In the genomic region with DNA sequence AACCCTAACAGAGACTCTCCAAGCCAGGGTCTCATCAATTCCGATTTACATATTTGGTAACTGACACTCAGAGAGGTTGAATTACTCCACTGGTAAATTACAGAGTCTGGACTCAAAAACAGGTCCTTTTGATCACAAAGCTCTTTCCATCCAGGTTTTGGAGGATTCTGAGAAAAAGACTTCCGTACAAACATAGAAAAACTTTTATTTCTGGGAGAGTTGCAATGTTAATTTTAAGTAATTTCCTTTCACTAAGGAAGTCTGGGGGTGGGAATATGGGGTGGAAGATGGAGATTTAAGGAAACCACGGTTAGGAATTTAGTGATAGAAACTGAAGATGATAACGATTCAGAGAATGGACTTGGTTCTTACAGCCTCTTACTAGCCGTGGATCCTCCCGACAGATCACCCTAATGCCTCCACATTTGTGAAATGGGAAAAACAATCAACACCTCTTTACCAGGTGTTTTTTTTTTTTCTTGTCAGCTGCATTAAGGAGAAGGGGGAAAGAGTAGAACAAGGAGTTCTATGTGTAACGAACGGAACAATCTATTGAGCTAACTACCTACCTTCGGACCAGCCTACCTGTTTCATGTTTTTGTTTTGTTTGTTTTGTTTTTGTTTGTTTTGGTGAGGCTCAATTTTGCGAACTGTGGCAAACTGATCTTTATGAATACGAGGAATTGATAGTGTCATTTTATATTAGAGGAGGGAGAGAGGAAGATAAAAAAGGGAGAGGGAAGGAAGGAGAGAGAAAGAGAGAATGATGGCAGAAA, we compare ENCODE assay signal across 12 cellular contexts. TPM values are rescaled to one million over a fixed set of nuclear protein-coding genes. Genes with fewer than 3 reads are reported as not detected.
DNase-seq lines count a peak whose midpoint lies in the region; ATAC-seq and TF ChIP-seq lines count a peak whose summit lies in the region.
"Had no signal": no experiment of that assay in that cellular context is flagged by ENCODE, and none has a peak within 500 bp of the region (broad histone marks: within the 10 kb centered on the region; RNA-seq: fewer than 3 reads in every experiment).

No MANE protein-coding gene starts in this region.

- intact Hi-C loops in HCT116 (cut with micrococcal nuclease): no loop called here
- intact Hi-C loops in adrenal gland (cut with DNase I): no loop called here

- H3K4me2 ChIP-seq in HCT116 (ENCODE audit: low read length): no peak overlapping the region

- peak overlapping the region; percentile 39 for H2AFZ ChIP-seq in HCT116 (ENCODE audit: low read depth, low read length, poor library complexity, severe bottlenecking)

- RAD21 ChIA-PET in HCT116 (lab: Charles Lee; ENCODE audit: low non-redundant PET in 1 of 2, low total read pairs in 2 of 2, uncharacterized antibody in 2 of 2, unreplicated experiment in 2 of 2): no interaction called here

- H3K79me2 ChIP-seq in HCT116 (ENCODE audit: insufficient read depth, low read length): no peaks in the 10 kb centered on the region

- ATAC-seq in HCT116: no peak
- ATAC-seq: left colon had no signal

- H3K9me2 ChIP-seq in HCT116 (ENCODE audit: insufficient read depth): no peaks in the 10 kb centered on the region

- peaks cover 22 to 49% of the 10 kb centered on the region in 2 experiments for H3K4me1 ChIP-seq in HCT116 (ENCODE audit: control insufficient read depth in 1 of 2, insufficient read depth in 2 of 2, low read length in 2 of 2)
- H3K4me1 ChIP-seq in adrenal gland (replicated peaks in 1 of 2): peaks cover 12 to 16% of the 10 kb centered on the region in 2 donors

- H3K27ac ChIP-seq in HCT116 (ENCODE audit: low read depth, low read length) (no peak overlapping the region), caudate nucleus (ENCODE audit: low read depth, low read length) (peak overlapping the region; percentile 77), adrenal gland (no peak overlapping the region)
- H3K27ac ChIP-seq: pancreas had no signal

- H3K4me3 ChIP-seq in HCT116 (replicated peaks in 1 of 2; ENCODE audit: low read depth in 1 of 2, low read length in 2 of 2) (no peak overlapping the region), adrenal gland (no peak overlapping the region)

- TF ChIP-seq CTCF in HCT116 (IDR thresholded peaks at IDR 0.05 in 2 of 3, conservative IDR thresholded peaks at IDR 0.05 in 1 of 3; ENCODE audit: borderline replicate concordance in 1 of 3, insufficient read depth in 1 of 3, low read depth in 2 of 3, low read length in 2 of 3) (no peak), neural crest cell (conservative IDR thresholded peaks at IDR 0.05) (no peak), adrenal gland (IDR thresholded peaks at IDR 0.05) (no peak)

- POLR2A ChIA-PET in HCT116 (lab: Charles Lee): no interaction called here

- H3K27me3 Mint-ChIP-seq in neural crest cell (ENCODE audit: low read depth): peaks cover 80% of the 10 kb centered on the region

- H3K27ac Mint-ChIP-seq in neural crest cell (ENCODE audit: unreplicated experiment): no peak overlapping the region

- BruUV-seq in HCT116 (replicated peaks; lab: Mats Ljungman, UMichigan): no TSS peak

- H3K36me3 Mint-ChIP-seq in neural crest cell (ENCODE audit: low read depth): no peaks in the 10 kb centered on the region

- no peak for TF ChIP-seq RAD21 in HCT116 (IDR thresholded peaks at IDR 0.05; ENCODE audit: low read depth)

- peaks cover 8% of the 10 kb centered on the region; the same call in 1 of the 2 replicates for H3K27me3 ChIP-seq in HCT116 (ENCODE audit: insufficient read depth, low read length)
- peaks cover 52% of the 10 kb centered on the region for H3K27me3 ChIP-seq in adrenal gland

- no peaks in the 10 kb centered on the region for H3K9me3 Mint-ChIP-seq in neural crest cell

- TF ChIP-seq POLR2A in HCT116 (IDR thresholded peaks at IDR 0.05; ENCODE audit: borderline replicate concordance, extremely low read depth, insufficient read depth, insufficient read length) (no peak), adrenal gland (IDR thresholded peaks at IDR 0.05) (no peak)

- H3K36me3 ChIP-seq in HCT116 (ENCODE audit: control insufficient read depth in 1 of 2, insufficient read depth in 2 of 2, low read length in 2 of 2) (no peaks in the 10 kb centered on the region), adrenal gland (replicated peaks in 1 of 2) (no peaks in the 10 kb centered on the region)
- H3K36me3 ChIP-seq: pancreas had no signal

- no peaks in the 10 kb centered on the region for H3K9me3 ChIP-seq in HCT116 (ENCODE audit: control insufficient read depth in 1 of 2, insufficient read depth in 1 of 2, low read depth in 1 of 2, low read length in 2 of 2)
- no peaks in the 10 kb centered on the region for H3K9me3 ChIP-seq in adrenal gland (replicated peaks in 1 of 3)
- H3K9me3 ChIP-seq: pancreas had no signal

- CTCF ChIA-PET in HCT116 (lab: Charles Lee): interaction anchor here (0.6 to 1.2 kb wide), 2 partner anchors 30 to 59 kb away, joined by 3 to 4 read pairs; no protein-coding TSS in a partner anchor

- H4K20me1 ChIP-seq in HCT116 (ENCODE audit: insufficient read depth): no peaks in the 10 kb centered on the region

- peak overlapping the region; percentile 91 for H3K4me3 Mint-ChIP-seq in neural crest cell

- WGBS in adrenal gland, 4 donors: 43 to 55% (median 47%) methylated on average over 11 of the region's 11 CpGs

- H3K4me1 Mint-ChIP-seq in neural crest cell: peaks cover 41% of the 10 kb centered on the region

- H3K9ac ChIP-seq in HCT116 (ENCODE audit: low read length): no peak overlapping the region

- DNase-seq in NCI-H510A treated with DMSO at 0.1 percent for 48 hours (lab: John Stamatoyannopoulos, UW): peak; percentile 72
- DNase-seq in NCI-H510A (lab: John Stamatoyannopoulos, UW): no peak
- DNase-seq in HCT116 (ENCODE audit: low read depth, low spot score): no peak
- no peak for DNase-seq in caudate nucleus (lab: John Stamatoyannopoulos, UW)
- no peak for DNase-seq in neural crest cell (ENCODE audit: low read depth, low spot score)
- no peak for DNase-seq in NCI-H1092 (lab: John Stamatoyannopoulos, UW)
- DNase-seq in adrenal gland: no peak
- no peak for DNase-seq in KG1 (lab: John Stamatoyannopoulos, UW)
- DNase-seq: 8988T, Kasumi-1 had no signal

TF ChIP-seq in HCT116, 20 proteins besides CTCF, POLR2A, EP300 and RAD21:
- TF ChIP-seq POLR2AphosphoS5 (IDR thresholded peaks at IDR 0.05; ENCODE audit: low read depth, low read length) (no peak), EZH2 (IDR thresholded peaks at IDR 0.05) (no peak), EZH2phosphoT487 (IDR thresholded peaks at IDR 0.05; ENCODE audit: borderline replicate concordance) (no peak)

RNA-seq across cellular contexts. Expression of a gene that starts 1.7 kb away (rescaled TPM):
- 2.0 TPM for total RNA-seq in HCT116 (2021; ENCODE audit: unreplicated experiment)
- polyA plus RNA-seq in HCT116 (2012): 0.85 and 1.2 TPM in 2 replicates
- 0.58 and 0.61 TPM in 2 replicates for total RNA-seq in neural crest cell
- 1 to 10 TPM in 1 of 8 donors, under 1 TPM in 5, not detected in 2; 0.11 to 2.3 (median 0.19) TPM for total RNA-seq in adrenal gland
- under 1 TPM; 0.07 to 0.35 (median 0.32) TPM for polyA plus RNA-seq in adrenal gland
